8 cellular contexts compared by ENCODE assay signal in the genomic region with DNA sequence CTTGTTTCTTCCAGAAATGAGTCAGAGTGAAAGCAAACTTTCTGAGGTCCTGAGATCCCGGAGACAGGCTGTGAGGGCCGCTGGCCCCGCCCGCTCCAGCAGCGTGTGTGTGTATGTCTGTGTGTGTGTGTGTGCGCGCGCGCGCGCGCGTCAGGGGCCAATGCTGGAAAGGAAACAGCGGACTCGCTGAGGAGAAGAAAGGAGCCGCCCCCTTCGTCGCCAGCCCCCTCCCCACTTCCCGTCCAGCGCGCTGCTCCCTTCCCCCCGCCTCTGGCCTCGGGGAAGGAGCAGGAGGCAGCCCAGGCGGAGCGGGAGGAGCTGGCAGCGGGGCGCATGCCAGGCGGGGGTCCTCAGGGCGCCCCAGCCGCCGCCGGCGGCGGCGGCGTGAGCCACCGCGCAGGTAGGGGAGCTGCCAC. TPM values are rescaled to one million over a fixed set of nuclear protein-coding genes. Genes with fewer than 3 reads are reported as not detected.
A peak's percentile ranks its signal among the peaks of the same experiment; 100 is the strongest.
DNase-seq lines count a peak whose midpoint lies in the region; ATAC-seq, FAIRE-seq and TF ChIP-seq lines count a peak whose summit lies in the region.

Gene DISC1, plus strand, starts transcription at position 256 of the 416 bp plus-strand sequence. Its CDS starts 78 bp downstream, at position 334.

- DNase-seq in A549 (ENCODE audit: low read depth in 1 of 2, low spot score in 1 of 2) (peak; percentile 67 to 79), NCI-H748 (lab: John Stamatoyannopoulos, UW; ENCODE audit: unreplicated experiment) (peak; percentile 88), H1 (ENCODE audit: low read depth in 1 of 2, low spot score in 2 of 2) (peak; percentile 68 to 81), medulla oblongata (ENCODE audit: extremely low spot score) (peak; percentile 91)
- peak; percentile 75 for DNase-seq in activated CD8-positive, alpha-beta memory T cell treated with anti-CD3 and anti-CD28 coated beads for 24 hours
- peak; percentile 33 to 40 (median 36) for DNase-seq in stimulated activated CD4-positive, alpha-beta T cell treated with anti-CD3 and anti-CD28 coated beads, TNF-alpha, amount 100 ng/mL, for 4 hours (ENCODE audit: low read depth in 3 of 3)

- WGBS in A549 (ENCODE audit: missing lambda C conversion rate), result 1% methylated on average over 13 of the region's 38 CpGs
- WGBS in H1 (ENCODE audit: extremely low coverage in 1 of 2, insufficient coverage in 1 of 2, insufficient read length in 1 of 2, insufficient replicate concordance in 2 of 2, low coverage in 1 of 2, low lambda C conversion rate in 2 of 2, missing lambda C conversion rate in 1 of 2), 2 experiments, result 5% methylated on average over 18 of the region's 38 CpGs; no CpG with 5 or more reads in 1 of the 2 experiments

- peak within 1 kb of the TSS; percentile 90 for H3K18ac ChIP-seq in H1 (ENCODE audit: extremely low read depth, low read length)

- no peak within 1 kb of the TSS for H3K14ac ChIP-seq in H1 (ENCODE audit: insufficient read length)

- no peak within 1 kb of the TSS for H4K5ac ChIP-seq in H1 (ENCODE audit: insufficient read length, low read depth, low read length)

- H2BK120ac ChIP-seq in H1 (replicated peaks; ENCODE audit: low read depth, low read length), result no peak within 1 kb of the TSS

- H3K4ac ChIP-seq in H1 (replicated peaks; ENCODE audit: insufficient read length, low read depth, low read length), result no peak within 1 kb of the TSS

- ATAC-seq in A549 (peak; percentile 78 to 85), GM18909 (IDR thresholded peaks at IDR 0.05; ENCODE audit: poor library complexity, unreplicated experiment) (peak; percentile 58), HG03457 (IDR thresholded peaks at IDR 0.05; ENCODE audit: unreplicated experiment) (peak; percentile 52)

- H2AFZ ChIP-seq in H1 (ENCODE audit: low read length), result peak within 1 kb of the TSS; percentile 81

- H3K4me1 ChIP-seq in A549, result peaks cover 22% of the 10 kb centered on the region; the same call in 2 of the 3 replicates
- peaks cover 0 to 9% (median 1%) of the 10 kb centered on the region in 4 experiments; a peak in 4 of 7 replicates for H3K4me1 ChIP-seq in H1 (replicated peaks in 1 of 4; ENCODE audit: control insufficient read depth in 3 of 4, insufficient read depth in 4 of 4, low read length in 3 of 4)

- H2BK5ac ChIP-seq in H1 (ENCODE audit: low read depth, low read length), result no peak within 1 kb of the TSS; the same call in 1 of the 2 replicates

- peaks cover 0 to 5% (median 1%) of the 10 kb centered on the region in 4 experiments; a peak in 4 of 7 replicates for H3K27me3 ChIP-seq in H1 (replicated peaks in 1 of 4; ENCODE audit: control insufficient read depth in 3 of 4, extremely low read depth in 1 of 4, insufficient read depth in 3 of 4, low read length in 3 of 4)

- no peak for TF ChIP-seq EP300 in A549 (IDR thresholded peaks at IDR 0.05)
- TF ChIP-seq EP300 in H1 (IDR thresholded peaks at IDR 0.05; ENCODE audit: borderline replicate concordance in 1 of 2, low read depth in 2 of 2, low read length in 2 of 2), result no peak

- FAIRE-seq in A549 (lab: Jason Lieb, UNC), result no peak
- FAIRE-seq in H1 (lab: Jason Lieb, UNC), result no peak

- CTCF ChIA-PET in A549 (lab: Yijun Ruan, JAX) (interaction anchor here (1.2 kb wide), 1 partner anchor 10 kb away, joined by 6 read pairs; no protein-coding TSS in a partner anchor), H1 (lab: Charles Lee; ENCODE audit: partially characterized antibody) (interaction anchor here (2.1 kb wide), 1 partner anchor 11 kb away, joined by 8 read pairs; no protein-coding TSS in a partner anchor)

- H4K20me1 ChIP-seq in H1 (replicated peaks in 1 of 2; ENCODE audit: control insufficient read depth in 1 of 2, insufficient read depth in 2 of 2, low read length in 2 of 2), result peaks cover 2 to 3% of the 10 kb centered on the region in 2 experiments

- peak within 1 kb of the TSS; percentile 75; the same call in 1 of the 2 replicates for H4K8ac ChIP-seq in H1 (ENCODE audit: extremely low read depth, insufficient read depth, low read length)

- TF ChIP-seq POLR2A in A549 (IDR thresholded peaks at IDR 0.05; ENCODE audit: low read length) (no peak), H1 (IDR thresholded peaks at IDR 0.05; ENCODE audit: control extremely low read depth in 1 of 2, low read depth in 2 of 2, low read length in 2 of 2) (no peak)

- no peaks in the 10 kb centered on the region for H3K79me2 ChIP-seq in H1 (ENCODE audit: control insufficient read depth in 1 of 2, insufficient read depth in 2 of 2, low read length in 2 of 2)

- H3K4me3 ChIP-seq in A549 (peak within 1 kb of the TSS; percentile 87), H1 (ENCODE audit: extremely low read depth in 1 of 4, insufficient read depth in 2 of 4, low read depth in 3 of 4, low read length in 4 of 4) (peak within 1 kb of the TSS; percentile 64 to 79 (median 74))

- peak within 1 kb of the TSS in 2 of 4 experiments; percentile 40 to 45; a peak in 4 of 7 replicates for H3K9ac ChIP-seq in H1 (replicated peaks in 1 of 4; ENCODE audit: extremely low read depth in 1 of 4, low read depth in 3 of 4, low read length in 3 of 4)

- peak within 1 kb of the TSS; percentile 68 for H4K91ac ChIP-seq in H1 (replicated peaks; ENCODE audit: insufficient read length, low read length)

- H3K27ac ChIP-seq in A549 (peak within 1 kb of the TSS; percentile 73 to 88), H1 (ENCODE audit: low read depth, low read length) (no peak within 1 kb of the TSS)

- peaks cover 16% of the 10 kb centered on the region for H3K23me2 ChIP-seq in H1 (ENCODE audit: low read depth, low read length)

- POLR2A ChIA-PET in A549 (lab: Yijun Ruan, JAX), result no interaction called here
- POLR2A ChIA-PET in H1 (lab: Charles Lee; ENCODE audit: partially characterized antibody), result no interaction called here

- H3K9me3 ChIP-seq in A549 (no peaks in the 10 kb centered on the region), H1 (ENCODE audit: insufficient read depth in 2 of 2, low read depth in 1 of 2, low read length in 1 of 2) (no peaks in the 10 kb centered on the region)

- peak within 1 kb of the TSS; percentile 97 for H3K4me2 ChIP-seq in A549
- H3K4me2 ChIP-seq in H1 (ENCODE audit: insufficient read depth in 1 of 2, low read depth in 2 of 2, low read length in 2 of 2), result peak within 1 kb of the TSS; percentile 78 to 96

- TF ChIP-seq CTCF in A549 (IDR thresholded peaks at IDR 0.05) (no peak), H1 (IDR thresholded peaks at IDR 0.05; ENCODE audit: control extremely low read depth in 1 of 3, insufficient read depth in 1 of 3, low read depth in 1 of 3, low read length in 3 of 3) (no peak)

- peak within 1 kb of the TSS; percentile 2 for H3K56ac ChIP-seq in H1 (replicated peaks; ENCODE audit: insufficient read length, low read depth, low read length)

- no peak within 1 kb of the TSS for H3K23ac ChIP-seq in H1 (ENCODE audit: insufficient read length)

- TF ChIP-seq RAD21 in A549 (conservative IDR thresholded peaks at IDR 0.05 in 1 of 2, IDR thresholded peaks at IDR 0.05 in 1 of 2) (no peak), H1 (IDR thresholded peaks at IDR 0.05 in 1 of 2, conservative IDR thresholded peaks at IDR 0.05 in 1 of 2; ENCODE audit: low read depth in 2 of 2, low read length in 2 of 2) (no peak)

- H3K79me1 ChIP-seq in H1 (ENCODE audit: low read depth, low read length), result no peaks in the 10 kb centered on the region

- peak within 1 kb of the TSS; percentile 60; the same call in 1 of the 2 replicates for H2BK12ac ChIP-seq in H1 (ENCODE audit: low read depth, low read length)

- no peak within 1 kb of the TSS for H2BK20ac ChIP-seq in H1 (ENCODE audit: low read length)

- no peaks in the 10 kb centered on the region for H3K36me3 ChIP-seq in H1 (ENCODE audit: control insufficient read depth in 2 of 4, insufficient read depth in 4 of 4, low read length in 3 of 4)

- 0 out of 2 replicates have a peak within 1 kb of the TSS, but pooled peaks have one; percentile 88 for H2BK15ac ChIP-seq in H1 (ENCODE audit: low read length)

- no peak within 1 kb of the TSS for H2AK5ac ChIP-seq in H1 (ENCODE audit: low read depth, low read length)

TF ChIP-seq in A549, 52 proteins besides CTCF, POLR2A, EP300 and RAD21 (continues in another document):
- TF ChIP-seq HOXA7 (CRISPR knock-in tag; IDR thresholded peaks at IDR 0.05) (no peak), ATOH8 (CRISPR knock-in tag; IDR thresholded peaks at IDR 0.05; ENCODE audit: low read depth) (no peak), KDM5A (IDR thresholded peaks at IDR 0.05) (no peak)

TF ChIP-seq in H1, 55 proteins besides CTCF, POLR2A, EP300 and RAD21 (continues in another document):
- TF ChIP-seq TAF7 (optimal IDR thresholded peaks at IDR 0.05; ENCODE audit: borderline replicate concordance, low read depth, low read length) (peak; percentile 55), E2F6 (IDR thresholded peaks at IDR 0.05) (peak; percentile 16; the same call in 1 of the 2 replicates), GABPA (IDR thresholded peaks at IDR 0.05; ENCODE audit: borderline replicate concordance, insufficient read depth, low read length) (no peak), RFX5 (IDR thresholded peaks at IDR 0.05; ENCODE audit: borderline replicate concordance, low read depth, low read length) (no peak), CTBP2 (IDR thresholded peaks at IDR 0.05; ENCODE audit: borderline replicate concordance, insufficient read depth, insufficient read length, low read length) (peak; percentile 30), HDAC2 (IDR thresholded peaks at IDR 0.05; ENCODE audit: borderline replicate concordance in 1 of 2, low read depth in 2 of 2, low read length in 2 of 2) (peak; percentile 12 to 55; a peak in 1 of 4 replicates), SAP30 (IDR thresholded peaks at IDR 0.05; ENCODE audit: insufficient read depth, insufficient replicate concordance, low read length) (no peak)

RNA-seq across cellular contexts. Expression of gene DISC1, which starts in this region (rescaled TPM):
- polyA plus RNA-seq in A549 (2011; rRNA removed) (0.67 and 0.74 TPM in 2 replicates), A549 (2017; fragmentation: RNase III; extraction: RNeasy Plus Mini Kit Qiagen cat#74134 plus additional on column Dnase treatment) (0.31 to 0.50 TPM (median 0.39 TPM) in 3 replicates), H1 (2011; rRNA removed) (0.97 and 1.1 TPM in 2 replicates)
- polyA plus RNA-seq in A549 (2012; cell fraction: cytosol; rRNA removed), result 0.12 and 0.27 TPM in 2 replicates
- 0.49 and 0.60 TPM in 2 replicates for polyA plus RNA-seq in A549 (2012; cell fraction: nucleus; rRNA removed)
- 1.7 and 1.8 TPM in 2 replicates for polyA minus RNA-seq in A549 (2011; rRNA and poly(A)+ RNA removed)
- total RNA-seq in H1 (2021; fragmentation: NEBNext Ultra II Directional; extraction: Animal tissue kit (Norgen Biotek cat#: 25700)), result 3.5 and 3.6 TPM in 2 replicates
- polyA plus RNA-seq in H1 (2011; cell fraction: cytosol; rRNA removed), result 1.2 TPM
- polyA plus RNA-seq in H1 (2011; cell fraction: nucleus; rRNA removed), result 3.7 TPM
- polyA plus RNA-seq in H1 (2012, experiment 1 of 2), result 1.2 to 1.5 TPM (median 1.4 TPM) in 4 replicates
- polyA plus RNA-seq in H1 (2012, experiment 2 of 2), result 0.26 TPM
- 0.93 TPM for polyA plus RNA-seq in H1 (2013, experiment 1 of 2)
- 0.94 TPM for polyA plus RNA-seq in H1 (2013, experiment 2 of 2)
- polyA minus RNA-seq in H1 (2011; rRNA and poly(A)+ RNA removed), result 6.1 and 10.1 TPM in 2 replicates
- polyA minus RNA-seq in H1 (2011; cell fraction: cytosol; rRNA and poly(A)+ RNA removed), result 3.4 TPM
- polyA minus RNA-seq in H1 (2011; cell fraction: nucleus; rRNA and poly(A)+ RNA removed), result 18.1 TPM

Comparison
In these comparisons a context has a peak if more than half of its experiments do, and no peak if none do; other contexts are left out.
1. DNase-seq: peak in every context shown above with its lines; median percentile 91 in medulla oblongata; 88 in NCI-H748; 75 in activated CD8-positive, alpha-beta memory T cell treated with anti-CD3 and anti-CD28 coated beads for 24 hours; 74 in H1; 73 in A549; 36 in stimulated activated CD4-positive, alpha-beta T cell treated with anti-CD3 and anti-CD28 coated beads, TNF-alpha, amount 100 ng/mL, for 4 hours.
2. Of the 18 proteins assayed by ChIP-seq in both H1 and A549: peak only in H1: E2F6, KDM1A and MAX; only in A549: PHF8; in both: HDAC2; in neither: 13.